ENCODE assay signal across 8 cellular contexts in genomic region chr5:56588636-56589485, GRCh38.
DNase-seq lines count a peak whose midpoint lies in the region; ATAC-seq and TF ChIP-seq lines count a peak whose summit lies in the region.

No MANE protein-coding gene starts in this region.

- H3K27ac ChIP-seq in GM23248: no peak overlapping the region

- in situ Hi-C loops in GM23248 (cut with MboI): no loop called here

- H3K4me3 Mint-ChIP-seq in nephron progenitor cell: no peak overlapping the region

- H3K9me2 ChIP-seq in GM23248 (ENCODE audit: insufficient read depth): no peaks in the 10 kb centered on the region

- peaks cover 46% of the 10 kb centered on the region for H3K4me1 Mint-ChIP-seq in nephron progenitor cell

- H3K4me1 ChIP-seq in GM23248 (ENCODE audit: insufficient read depth): 0 out of 2 replicates have a peak, but pooled peaks cover 6% of the 10 kb centered on the region

- ATAC-seq in GM18519 (IDR thresholded peaks at IDR 0.05; ENCODE audit: low FRiP score, unreplicated experiment): peak; percentile 99

- no peak overlapping the region for H2AFZ ChIP-seq in GM23248

- H3F3A ChIP-seq in GM23248 (ENCODE audit: insufficient read depth): no peaks in the 10 kb centered on the region

- no peaks in the 10 kb centered on the region for H3K36me3 Mint-ChIP-seq in nephron progenitor cell (ENCODE audit: low read depth)

- peaks cover 5% of the 10 kb centered on the region for H3K27me3 Mint-ChIP-seq in nephron progenitor cell (ENCODE audit: low read depth, poor library complexity)

- H3K27me3 ChIP-seq in GM23248 (replicated peaks; ENCODE audit: insufficient read depth): peaks cover 40% of the 10 kb centered on the region

- DNase-seq in GM23248: peak; percentile 24
- DNase-seq in NCI-H146 treated with DMSO at 0.1 percent for 48 hours (lab: John Stamatoyannopoulos, UW; ENCODE audit: unreplicated experiment): peak; percentile 66
- peak; percentile 18 for DNase-seq in activated naive CD4-positive, alpha-beta T cell treated with anti-CD3 and anti-CD28 coated beads, Interleukin-2, amount 50 U/mL, for 16 hours
- peak; percentile 17 for DNase-seq in nephron progenitor cell
- no peak for DNase-seq in DMS114 treated with DMSO at 0.1 percent for 48 hours (lab: John Stamatoyannopoulos, UW; ENCODE audit: unreplicated experiment)
- DNase-seq in COLO829 (ENCODE audit: low spot score): no peak
- no peak for DNase-seq in NCI-H446 treated with DMSO at 0.1 percent for 48 hours (lab: John Stamatoyannopoulos, UW)

- TF ChIP-seq CTCF in nephron progenitor cell (IDR thresholded peaks at IDR 0.05): no peak

- 40 to 42% methylated on average over 16 of the region's 16 CpGs for WGBS in GM23248 (ENCODE audit: low coverage in 1 of 2, low lambda C conversion rate in 2 of 2, missing lambda C conversion rate in 2 of 2), 2 experiments

- H3K4me2 ChIP-seq in GM23248 (ENCODE audit: unreplicated experiment): no peak overlapping the region

- H3K4me3 ChIP-seq in GM23248: no peak overlapping the region

- no peaks in the 10 kb centered on the region for H3K9me3 ChIP-seq in GM23248 (ENCODE audit: low read depth)

- H3K9me3 Mint-ChIP-seq in nephron progenitor cell: no peaks in the 10 kb centered on the region

- no peaks in the 10 kb centered on the region for H3K36me3 ChIP-seq in GM23248 (ENCODE audit: low read depth)

- H3K9ac ChIP-seq in GM23248: no peak overlapping the region

- H3K27ac Mint-ChIP-seq in nephron progenitor cell: peak overlapping the region; percentile 87

- no peaks in the 10 kb centered on the region for H3K79me2 ChIP-seq in GM23248 (ENCODE audit: insufficient read depth)

- H4K20me1 ChIP-seq in GM23248 (ENCODE audit: insufficient read depth): no peaks in the 10 kb centered on the region

Comparison
In these comparisons a context has a peak if more than half of its experiments do, and no peak if none do; other contexts are left out.
1. DNase-seq: peak in GM23248 (single experiment), NCI-H146 treated with DMSO at 0.1 percent for 48 hours (single experiment), activated naive CD4-positive, alpha-beta T cell treated with anti-CD3 and anti-CD28 coated beads, Interleukin-2, amount 50 U/mL, for 16 hours (single experiment) and nephron progenitor cell (single experiment); none in DMS114 treated with DMSO at 0.1 percent for 48 hours (single experiment), COLO829 (single experiment) and NCI-H446 treated with DMSO at 0.1 percent for 48 hours (single experiment).